In the genomic region with DNA sequence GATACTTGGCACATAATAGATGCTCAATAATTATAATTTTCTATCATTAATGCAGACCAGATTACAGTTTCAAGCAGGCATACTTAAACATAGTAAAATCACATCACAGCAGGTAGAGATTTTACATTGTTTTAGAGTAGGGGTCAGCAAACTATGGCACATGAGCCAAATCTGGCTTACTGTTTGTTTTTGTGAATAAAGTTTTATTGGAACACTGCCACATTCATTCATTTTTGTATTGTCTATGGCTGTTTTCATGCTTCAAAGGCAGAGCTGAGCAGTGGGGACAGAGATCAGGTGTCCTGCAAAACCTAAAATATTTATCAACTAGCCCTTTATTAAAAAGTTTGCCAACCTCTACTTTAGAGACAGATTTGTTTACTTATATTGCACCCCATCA, we compare ENCODE assay signal across 33 cellular contexts.
"Had no signal": no experiment of that assay in that cellular context is flagged by ENCODE, and none has a peak within 500 bp of the region (broad histone marks: within the 10 kb centered on the region; RNA-seq: fewer than 3 reads in every experiment).

No MANE protein-coding gene starts in this region.

- H3K27me3 ChIP-seq: ascending aorta, body of pancreas, brain microvascular endothelial cell, breast epithelium, cardiac muscle cell had no signal

- H3K4me3 ChIP-seq: adrenal gland, ascending aorta, body of pancreas, breast epithelium, cardiac muscle cell had no signal

- H3K9me3 ChIP-seq: adrenal gland, ascending aorta, body of pancreas, breast epithelium had no signal

- H3K36me3 ChIP-seq: adrenal gland, ascending aorta, brain microvascular endothelial cell, breast epithelium, cardiac muscle cell had no signal

- H3K27ac ChIP-seq: adrenal gland, ascending aorta, body of pancreas, brain microvascular endothelial cell, breast epithelium, cardiac muscle cell had no signal

- DNase-seq: activated effector memory CD4-positive, alpha-beta T cell treated with anti-CD3 and anti-CD28 coated beads, Interleukin-2, amount 50 U/mL, for 16 hours; activated effector memory CD4-positive, alpha-beta T cell treated with Interleukin-2 at 50 U/mL for 16 hours; activated gamma-delta T cell; activated gamma-delta T cell treated with Interleukin-2 at 50 U/mL for 16 hours; activated naive CD4-positive, alpha-beta T cell; activated naive CD4-positive, alpha-beta T cell treated with anti-CD3 and anti-CD28 coated beads for 36 hours; activated naive CD4-positive, alpha-beta T cell treated with anti-CD3 and anti-CD28 coated beads, Interleukin-2, amount 10 ng/mL, durations not matched to agents 7 days and 5 days; activated naive CD4-positive, alpha-beta T cell treated with anti-CD3 and anti-CD28 coated beads, Interleukin-2, amount 50 U/mL, for 16 hours; activated naive CD4-positive, alpha-beta T cell treated with Interleukin-2 at 50 U/mL for 16 hours; activated naive CD8-positive, alpha-beta T cell treated with anti-CD3 and anti-CD28 coated beads for 36 hours; activated naive CD8-positive, alpha-beta T cell treated with anti-CD3 and anti-CD28 coated beads, Interleukin-2, amount 10 ng/mL, durations not matched to agents 7 days and 5 days; activated naive CD8-positive, alpha-beta T cell treated with anti-CD3 and anti-CD28 coated beads, Interleukin-2, amount 50 U/mL, for 24 hours; activated T-cell treated with anti-CD3 and anti-CD28 coated beads, Interleukin-2, amount 50 U/mL, for 4 hours; activated T-cell treated with anti-CD3 and anti-CD28 coated beads, Interleukin-2, amount 50 U/mL, for 48 hours; activated T-cell treated with anti-CD3 and anti-CD28 coated beads, Interleukin-2, amount 50 U/mL, for 72 hours; adrenal gland; amniotic stem cell; amygdala; anterior cingulate cortex; aorta; body of pancreas; brain microvascular endothelial cell; caudate nucleus; central memory CD4-positive, alpha-beta T cell; cerebellar nuclear complex had no signal

- FAIRE-seq: astrocyte, bronchial epithelial cell, colon had no signal

- ATAC-seq: activated naive CD4-positive, alpha-beta T cell treated with anti-CD3 and anti-CD28 coated beads, Interleukin-2, amount 50 U/mL, for 72 hours; activated naive CD8-positive, alpha-beta T cell treated with anti-CD3 and anti-CD28 coated beads, Interleukin-2, amount 50 U/mL, for 24 hours; activated T-cell treated with anti-CD3 and anti-CD28 coated beads, Interleukin-2, amount 50 U/mL, for 4 hours; activated T-cell treated with anti-CD3 and anti-CD28 coated beads, Interleukin-2, amount 50 U/mL, for 72 hours; activated T-helper 17 cell treated with anti-CD3 and anti-CD28 coated beads, Interleukin-2, amount 50 U/mL, for 72 hours; body of pancreas had no signal

- H3K4me1 ChIP-seq: adrenal gland, ascending aorta, body of pancreas, breast epithelium had no signal
